In the genomic region with DNA sequence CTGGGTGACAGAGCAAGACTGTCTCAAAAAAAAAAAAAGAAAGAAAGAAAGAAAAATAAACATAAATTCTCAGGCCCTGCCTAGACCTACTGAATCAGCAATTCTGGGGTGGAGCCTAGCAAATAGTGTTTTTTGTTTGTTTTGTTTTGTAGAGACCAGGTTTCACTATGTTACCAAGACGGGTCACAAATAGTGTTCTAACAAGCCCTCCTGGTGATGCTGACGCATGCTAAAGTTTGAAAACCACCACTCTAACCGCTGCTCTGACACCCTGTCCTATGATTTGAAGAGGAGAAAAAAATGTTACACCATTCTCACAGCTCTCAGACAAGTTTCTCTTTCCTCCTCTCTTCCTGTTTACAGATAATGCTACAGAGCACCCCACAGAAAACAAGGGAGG, we compare ENCODE assay signal across 10 cellular contexts. TPM values are rescaled to one million over a fixed set of nuclear protein-coding genes. Genes with fewer than 3 reads are reported as not detected.
A peak's percentile ranks its signal among the peaks of the same experiment; 100 is the strongest.
DNase-seq lines count a peak whose midpoint lies in the region; ATAC-seq, FAIRE-seq and TF ChIP-seq lines count a peak whose summit lies in the region.
"Had no signal": no experiment of that assay in that cellular context is flagged by ENCODE, and none has a peak within 500 bp of the region (broad histone marks: within the 10 kb centered on the region; RNA-seq: fewer than 3 reads in every experiment).

No MANE protein-coding gene starts in this region.

- TF ChIP-seq CTCF in MCF 10A (IDR thresholded peaks at IDR 0.05; ENCODE audit: unreplicated experiment): no peak
- TF ChIP-seq CTCF in breast epithelium (IDR thresholded peaks at IDR 0.05): no peak
- no peak for TF ChIP-seq CTCF in fibroblast of lung (conservative IDR thresholded peaks at IDR 0.05 in 1 of 2, IDR thresholded peaks at IDR 0.05 in 1 of 2; ENCODE audit: low read depth in 1 of 2, low read length in 2 of 2)
- TF ChIP-seq CTCF in type B pancreatic cell (conservative IDR thresholded peaks at IDR 0.05): no peak

- peaks cover 6 to 12% of the 10 kb centered on the region in 2 donors for H3K4me1 ChIP-seq in breast epithelium
- H3K4me1 ChIP-seq in fibroblast of lung (ENCODE audit: control insufficient read depth, extremely low read depth, insufficient read depth, low read length): peaks cover 10% of the 10 kb centered on the region
- H3K4me1 ChIP-seq in SJCRH30: no peaks in the 10 kb centered on the region

- intact Hi-C loops in MCF 10A (cut with micrococcal nuclease): no loop called here
- intact Hi-C loops in breast epithelium (cut with DNase I; ENCODE audit: low total_unique reads): no loop called here

- H3K4me3 ChIP-seq in breast epithelium (no peak overlapping the region), fibroblast of lung (replicated peaks in 1 of 4; ENCODE audit: control extremely low read depth in 1 of 4, insufficient read depth in 1 of 4, low read depth in 3 of 4, low read length in 4 of 4) (no peak overlapping the region), SJCRH30 (no peak overlapping the region)

- H3K27me3 ChIP-seq in breast epithelium: no peaks in the 10 kb centered on the region
- H3K27me3 ChIP-seq in fibroblast of lung (ENCODE audit: control insufficient read depth, insufficient read depth, low read length): no peaks in the 10 kb centered on the region
- H3K27me3 ChIP-seq in SJCRH30: no peaks in the 10 kb centered on the region
- H3K27me3 ChIP-seq: colonic mucosa, neutrophil had no signal

- peak overlapping the region; percentile 7 for H3K4me2 ChIP-seq in fibroblast of lung (ENCODE audit: extremely low read depth, insufficient read depth, low read length)

- POLR2A ChIA-PET in MCF 10A (lab: Yijun Ruan, JAX): interaction anchor here (1.8 to 3.4 kb wide), 3 partner anchors 20 to 65 kb away, joined by 7 to 38 read pairs (median 12); a partner anchor contains a TSS

- H3K27ac ChIP-seq in breast epithelium (no peak overlapping the region), fibroblast of lung (ENCODE audit: insufficient read depth, low read length) (no peak overlapping the region), SJCRH30 (no peak overlapping the region)
- H3K27ac ChIP-seq: neutrophil had no signal

- H3K4me1 Mint-ChIP-seq in MCF 10A (ENCODE audit: insufficient read depth, unreplicated experiment) (peaks cover 10% of the 10 kb centered on the region), type B pancreatic cell (ENCODE audit: unreplicated experiment) (peaks cover 14% of the 10 kb centered on the region)

- H3K9me3 Mint-ChIP-seq in MCF 10A (ENCODE audit: unreplicated experiment) (no peaks in the 10 kb centered on the region), type B pancreatic cell (no peaks in the 10 kb centered on the region)

- ATAC-seq in HG03469 (IDR thresholded peaks at IDR 0.05; ENCODE audit: unreplicated experiment): no peak

- FAIRE-seq in RCC 7860 (lab: Jason Lieb, UNC): no peak

- H2AFZ ChIP-seq in fibroblast of lung (ENCODE audit: low read length): no peak overlapping the region

- H3K79me2 ChIP-seq in fibroblast of lung (ENCODE audit: control insufficient read depth, insufficient read depth, low read length): peaks cover 18% of the 10 kb centered on the region

- DNase-seq in MCF 10A (ENCODE audit: unreplicated experiment) (no peak), breast epithelium (ENCODE audit: low spot score in 2 of 2) (no peak), fibroblast of lung (ENCODE audit: low read depth in 2 of 2) (no peak), type B pancreatic cell (ENCODE audit: extremely low spot score, unreplicated experiment) (no peak), SJCRH30 (no peak), RCC 7860 (ENCODE audit: low spot score) (no peak)
- DNase-seq in activated CD4-positive, alpha-beta T cell treated with anti-CD3 and anti-CD28 coated beads, Interleukin-2, amount 50 U/mL, for 1 hour: peak; percentile 25

- H3K27ac Mint-ChIP-seq in MCF 10A (ENCODE audit: low read depth, unreplicated experiment) (peak overlapping the region; percentile 47), type B pancreatic cell (no peak overlapping the region)

- H3K9ac ChIP-seq in fibroblast of lung (ENCODE audit: insufficient read depth, low read length): no peak overlapping the region

- no peaks in the 10 kb centered on the region for H4K20me1 ChIP-seq in fibroblast of lung (ENCODE audit: control insufficient read depth, extremely low read depth, insufficient read depth, low read length)

- no peak for TF ChIP-seq POLR2A in breast epithelium (IDR thresholded peaks at IDR 0.05)

- no TSS peak for BruUV-seq in MCF 10A (replicated peaks; lab: Mats Ljungman, UMichigan)

- no peaks in the 10 kb centered on the region for H3K9me3 ChIP-seq in breast epithelium
- H3K9me3 ChIP-seq in fibroblast of lung (ENCODE audit: control insufficient read depth, insufficient read depth, low read depth, low read length): no peaks in the 10 kb centered on the region
- H3K9me3 ChIP-seq in SJCRH30 (replicated peaks): no peaks in the 10 kb centered on the region
- H3K9me3 ChIP-seq: colonic mucosa, neutrophil had no signal

- H3K36me3 Mint-ChIP-seq in MCF 10A (ENCODE audit: insufficient read depth, unreplicated experiment) (peaks cover 40% of the 10 kb centered on the region), type B pancreatic cell (peaks cover 11% of the 10 kb centered on the region)

- H3K27me3 Mint-ChIP-seq in MCF 10A (ENCODE audit: insufficient read depth, unreplicated experiment) (no peaks in the 10 kb centered on the region), type B pancreatic cell (no peaks in the 10 kb centered on the region)

- H3K36me3 ChIP-seq in breast epithelium: peaks cover 9% of the 10 kb centered on the region
- H3K36me3 ChIP-seq in fibroblast of lung (ENCODE audit: control insufficient read depth, insufficient read depth, low read length): peaks cover 9% of the 10 kb centered on the region
- H3K36me3 ChIP-seq in SJCRH30: peaks cover 15% of the 10 kb centered on the region; the same call in 1 of the 2 replicates

- CTCF ChIA-PET in MCF 10A (lab: Yijun Ruan, JAX): interaction anchor here (0.6 to 0.7 kb wide), 2 partner anchors 107 to 129 kb away, joined by 3 read pairs; no protein-coding TSS in a partner anchor

- peak overlapping the region; percentile 83 for H3K4me3 Mint-ChIP-seq in MCF 10A (ENCODE audit: unreplicated experiment)
- peak overlapping the region; percentile 67 for H3K4me3 Mint-ChIP-seq in type B pancreatic cell

RNA-seq across cellular contexts. Expression of a gene that starts 1.5 kb away (rescaled TPM):
- total RNA-seq in MCF 10A (2022) (43.2 and 49.3 TPM in 2 replicates), breast epithelium (10 to 100 TPM; 35.0 to 43.5 (median 36.7) TPM), fibroblast of lung (26.5 and 31.0 TPM in 2 replicates), type B pancreatic cell (ENCODE audit: low replicate concordance) (37.7 and 49.4 TPM in 2 replicates)
- 44.7 and 53.1 TPM in 2 replicates for polyA plus RNA-seq in fibroblast of lung
- polyA plus RNA-seq in fibroblast of lung (2012): 38.5 and 40.2 TPM in 2 replicates
- 58.3 and 103 TPM in 2 replicates for polyA minus RNA-seq in fibroblast of lung (ENCODE audit: low replicate concordance)
- 45.1 and 46.7 TPM in 2 replicates for total RNA-seq in SJCRH30 (2014; rRNA removed; shearing (Covaris generic))

RNA-seq across cellular contexts. Expression of a gene that starts 1.6 kb away (rescaled TPM):
- 1.2 and 1.4 TPM in 2 replicates for total RNA-seq in MCF 10A (2022)
- under 1 TPM; 0.16 to 0.59 (median 0.33) TPM for total RNA-seq in breast epithelium
- total RNA-seq in fibroblast of lung: under 0.01 TPM in 2 replicates
- 0.19 and 0.93 TPM in 2 replicates for polyA plus RNA-seq in fibroblast of lung
- polyA plus RNA-seq in fibroblast of lung (2012): 0.41 and 1.1 TPM in 2 replicates
- 2.1 TPM in 1 of 2 replicates, not detected in the other for polyA minus RNA-seq in fibroblast of lung (ENCODE audit: low replicate concordance)
- 0.64 and 2.8 TPM in 2 replicates for total RNA-seq in type B pancreatic cell (ENCODE audit: low replicate concordance)
- total RNA-seq in SJCRH30 (2014; rRNA removed; shearing (Covaris generic)): 0.18 and 0.34 TPM in 2 replicates

RNA-seq across cellular contexts. Expression of a gene that starts 8.3 kb away (rescaled TPM):
- total RNA-seq in MCF 10A (2022) (4.3 and 4.7 TPM in 2 replicates), breast epithelium (10 to 100 TPM in 1 of 3 donors, 1 to 10 TPM in 2; 3.0 to 10.2 (median 8.9) TPM), fibroblast of lung (5.4 and 7.1 TPM in 2 replicates), type B pancreatic cell (ENCODE audit: low replicate concordance) (9.1 and 20.3 TPM in 2 replicates)
- polyA plus RNA-seq in fibroblast of lung: 2.1 and 2.2 TPM in 2 replicates
- 2.8 and 3.2 TPM in 2 replicates for polyA plus RNA-seq in fibroblast of lung (2012)
- polyA minus RNA-seq in fibroblast of lung (ENCODE audit: low replicate concordance): 3.8 and 13.6 TPM in 2 replicates
- total RNA-seq in SJCRH30 (2014; rRNA removed; shearing (Covaris generic)): 8.3 and 10.5 TPM in 2 replicates

RNA-seq across cellular contexts. Expression of a gene that starts 11.2 kb away (rescaled TPM):
- total RNA-seq in MCF 10A (2022) (15.7 and 16.2 TPM in 2 replicates), breast epithelium (100 to 1,000 TPM in 1 of 3 donors, 10 to 100 TPM in 2; 49.2 to 108 (median 54.9) TPM), fibroblast of lung (22.3 and 40.8 TPM in 2 replicates), type B pancreatic cell (ENCODE audit: low replicate concordance) (34.9 and 45.2 TPM in 2 replicates)
- polyA plus RNA-seq in fibroblast of lung: 10.2 and 10.6 TPM in 2 replicates
- 12.8 and 15.5 TPM in 2 replicates for polyA plus RNA-seq in fibroblast of lung (2012)
- 23.8 and 24.3 TPM in 2 replicates for polyA minus RNA-seq in fibroblast of lung (ENCODE audit: low replicate concordance)
- 8.0 and 12.9 TPM in 2 replicates for total RNA-seq in SJCRH30 (2014; rRNA removed; shearing (Covaris generic))

RNA-seq across cellular contexts. Expression of a gene that starts 21.1 kb away (rescaled TPM):
- total RNA-seq in MCF 10A (2022) (1.2 and 1.5 TPM in 2 replicates), breast epithelium (1 to 10 TPM in 2 of 3 donors, under 1 TPM in 1; 0.48 to 5.3 (median 3.6) TPM), fibroblast of lung (under 0.01 TPM in 1 of 2 replicates, not detected in the other), type B pancreatic cell (ENCODE audit: low replicate concordance) (19.3 and 75.1 TPM in 2 replicates)
- polyA plus RNA-seq in fibroblast of lung: 0.07 and 0.11 TPM in 2 replicates
- 0.12 and 0.25 TPM in 2 replicates for polyA plus RNA-seq in fibroblast of lung (2012)
- not detected in 2 replicates for polyA minus RNA-seq in fibroblast of lung (ENCODE audit: low replicate concordance)
- not detected in 2 replicates for total RNA-seq in SJCRH30 (2014; rRNA removed; shearing (Covaris generic))
